ENCODE assay signal across 1 cellular context in the genomic region with DNA sequence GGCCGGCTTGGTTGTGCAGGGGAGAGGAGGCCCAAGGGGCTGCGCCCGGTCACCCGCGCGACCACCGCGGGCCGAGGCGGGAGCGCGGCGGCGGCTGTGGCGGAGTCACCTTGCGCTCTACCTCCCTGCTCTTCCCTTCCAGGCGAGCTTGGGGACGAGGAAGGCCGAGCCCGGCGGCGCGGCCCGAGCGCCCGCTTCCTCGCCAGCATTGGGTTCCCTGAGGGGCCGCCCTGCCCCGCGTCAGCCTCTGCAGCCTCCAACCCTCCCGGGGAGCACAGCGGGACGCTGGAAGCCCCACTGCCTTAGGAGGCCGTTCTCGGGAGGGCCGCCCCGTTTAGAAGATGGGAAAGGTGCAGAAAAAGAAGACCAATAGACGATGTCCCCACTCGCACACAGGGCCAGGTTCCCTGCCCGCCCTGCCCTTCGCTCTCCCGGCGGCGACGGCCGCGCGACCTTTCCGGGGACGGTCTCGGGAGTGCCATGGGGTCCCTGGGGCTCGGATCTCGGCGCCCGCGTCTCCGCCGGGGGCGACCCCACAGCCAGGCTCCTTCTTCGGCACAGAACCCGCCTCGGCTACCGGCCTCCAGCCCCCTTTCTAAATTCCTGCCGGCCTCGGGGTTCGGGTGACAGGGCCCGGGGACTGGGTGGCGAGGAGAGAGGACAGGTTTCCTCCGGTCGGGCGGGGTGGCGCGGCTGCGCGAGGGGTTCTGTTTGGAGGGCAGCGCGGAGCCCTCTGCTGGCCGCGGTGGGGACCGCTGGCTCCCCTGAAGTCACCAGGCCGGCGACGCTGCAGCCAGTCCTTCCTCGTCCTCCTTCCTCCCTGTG.
TF ChIP-seq lines count a peak whose summit lies in the region.

No MANE protein-coding gene starts in this region.

TF ChIP-seq in HepG2, 621 proteins besides CTCF, POLR2A, EP300 and RAD21 (continued from another document and continues in another):
- TF ChIP-seq CBFB (CRISPR knock-in tag; IDR thresholded peaks at IDR 0.05), result no peak; the same call in none of the 2 replicates
- TF ChIP-seq CBX1 (IDR thresholded peaks at IDR 0.05; ENCODE audit: low read depth), result peak; percentile 98
- no peak for TF ChIP-seq PTBP1 (IDR thresholded peaks at IDR 0.05; ENCODE audit: low read depth, low read length, poor library complexity, severe bottlenecking)
- TF ChIP-seq, protein P1, sequence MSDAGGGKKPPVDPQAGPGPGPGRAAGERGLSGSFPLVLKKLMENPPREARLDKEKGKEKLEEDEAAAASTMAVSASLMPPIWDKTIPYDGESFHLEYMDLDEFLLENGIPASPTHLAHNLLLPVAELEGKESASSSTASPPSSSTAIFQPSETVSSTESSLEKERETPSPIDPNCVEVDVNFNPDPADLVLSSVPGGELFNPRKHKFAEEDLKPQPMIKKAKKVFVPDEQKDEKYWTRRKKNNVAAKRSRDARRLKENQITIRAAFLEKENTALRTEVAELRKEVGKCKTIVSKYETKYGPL (CRISPR knock-in tag; IDR thresholded peaks at IDR 0.05), result no peak
- peak; percentile 76; the same call in 1 of the 2 replicates for TF ChIP-seq GABPB1 (CRISPR knock-in tag; IDR thresholded peaks at IDR 0.05)
- peak; percentile 82 for TF ChIP-seq MYPOP (CRISPR knock-in tag; IDR thresholded peaks at IDR 0.05)
- no peak for TF ChIP-seq ZNF660 (CRISPR knock-in tag; IDR thresholded peaks at IDR 0.05; ENCODE audit: borderline replicate concordance, low read depth)
- peak; percentile 84 for TF ChIP-seq TOPORS (CRISPR knock-in tag; IDR thresholded peaks at IDR 0.05)
- 0 out of 2 replicates have a peak, but pooled peaks have one; percentile 35 for TF ChIP-seq ZBTB7A (CRISPR knock-in tag; IDR thresholded peaks at IDR 0.05)
- 0 out of 2 replicates have a peak, but pooled peaks have one; percentile 14 for TF ChIP-seq SIX1 (CRISPR knock-in tag; IDR thresholded peaks at IDR 0.05; ENCODE audit: borderline replicate concordance)
- TF ChIP-seq SP140L (CRISPR knock-in tag; IDR thresholded peaks at IDR 0.05; ENCODE audit: borderline replicate concordance), result no peak
- TF ChIP-seq IRX3 (CRISPR knock-in tag; IDR thresholded peaks at IDR 0.05; ENCODE audit: borderline replicate concordance, low read depth), result 0 out of 2 replicates have a peak, but pooled peaks have one; percentile 45
- TF ChIP-seq ZNF530 (CRISPR knock-in tag; IDR thresholded peaks at IDR 0.05; ENCODE audit: low read depth), result no peak
- TF ChIP-seq, protein P2, sequence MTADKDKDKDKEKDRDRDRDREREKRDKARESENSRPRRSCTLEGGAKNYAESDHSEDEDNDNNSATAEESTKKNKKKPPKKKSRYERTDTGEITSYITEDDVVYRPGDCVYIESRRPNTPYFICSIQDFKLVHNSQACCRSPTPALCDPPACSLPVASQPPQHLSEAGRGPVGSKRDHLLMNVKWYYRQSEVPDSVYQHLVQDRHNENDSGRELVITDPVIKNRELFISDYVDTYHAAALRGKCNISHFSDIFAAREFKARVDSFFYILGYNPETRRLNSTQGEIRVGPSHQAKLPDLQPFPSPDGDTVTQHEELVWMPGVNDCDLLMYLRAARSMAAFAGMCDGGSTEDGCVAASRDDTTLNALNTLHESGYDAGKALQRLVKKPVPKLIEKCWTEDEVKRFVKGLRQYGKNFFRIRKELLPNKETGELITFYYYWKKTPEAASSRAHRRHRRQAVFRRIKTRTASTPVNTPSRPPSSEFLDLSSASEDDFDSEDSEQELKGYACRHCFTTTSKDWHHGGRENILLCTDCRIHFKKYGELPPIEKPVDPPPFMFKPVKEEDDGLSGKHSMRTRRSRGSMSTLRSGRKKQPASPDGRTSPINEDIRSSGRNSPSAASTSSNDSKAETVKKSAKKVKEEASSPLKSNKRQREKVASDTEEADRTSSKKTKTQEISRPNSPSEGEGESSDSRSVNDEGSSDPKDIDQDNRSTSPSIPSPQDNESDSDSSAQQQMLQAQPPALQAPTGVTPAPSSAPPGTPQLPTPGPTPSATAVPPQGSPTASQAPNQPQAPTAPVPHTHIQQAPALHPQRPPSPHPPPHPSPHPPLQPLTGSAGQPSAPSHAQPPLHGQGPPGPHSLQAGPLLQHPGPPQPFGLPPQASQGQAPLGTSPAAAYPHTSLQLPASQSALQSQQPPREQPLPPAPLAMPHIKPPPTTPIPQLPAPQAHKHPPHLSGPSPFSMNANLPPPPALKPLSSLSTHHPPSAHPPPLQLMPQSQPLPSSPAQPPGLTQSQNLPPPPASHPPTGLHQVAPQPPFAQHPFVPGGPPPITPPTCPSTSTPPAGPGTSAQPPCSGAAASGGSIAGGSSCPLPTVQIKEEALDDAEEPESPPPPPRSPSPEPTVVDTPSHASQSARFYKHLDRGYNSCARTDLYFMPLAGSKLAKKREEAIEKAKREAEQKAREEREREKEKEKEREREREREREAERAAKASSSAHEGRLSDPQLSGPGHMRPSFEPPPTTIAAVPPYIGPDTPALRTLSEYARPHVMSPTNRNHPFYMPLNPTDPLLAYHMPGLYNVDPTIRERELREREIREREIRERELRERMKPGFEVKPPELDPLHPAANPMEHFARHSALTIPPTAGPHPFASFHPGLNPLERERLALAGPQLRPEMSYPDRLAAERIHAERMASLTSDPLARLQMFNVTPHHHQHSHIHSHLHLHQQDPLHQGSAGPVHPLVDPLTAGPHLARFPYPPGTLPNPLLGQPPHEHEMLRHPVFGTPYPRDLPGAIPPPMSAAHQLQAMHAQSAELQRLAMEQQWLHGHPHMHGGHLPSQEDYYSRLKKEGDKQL (CRISPR knock-in tag; IDR thresholded peaks at IDR 0.05; ENCODE audit: low read depth), result no peak
- peak; percentile 76 for TF ChIP-seq ARNT2 (CRISPR knock-in tag; IDR thresholded peaks at IDR 0.05; ENCODE audit: low read depth)
- TF ChIP-seq ZNF160 (CRISPR knock-in tag; IDR thresholded peaks at IDR 0.05), result 0 out of 2 replicates have a peak, but pooled peaks have one; percentile 68
- peak; percentile 19; the same call in 1 of the 2 replicates for TF ChIP-seq NFYB (CRISPR knock-in tag; IDR thresholded peaks at IDR 0.05)
- TF ChIP-seq MIER2 (CRISPR knock-in tag; IDR thresholded peaks at IDR 0.05), result no peak
- peak; percentile 80; the same call in 1 of the 2 replicates for TF ChIP-seq ZNF337 (CRISPR knock-in tag; IDR thresholded peaks at IDR 0.05; ENCODE audit: borderline replicate concordance, low read depth)
- 0 out of 2 replicates have a peak, but pooled peaks have one; percentile 22 for TF ChIP-seq HOXA7 (CRISPR knock-in tag; IDR thresholded peaks at IDR 0.05)
- peak; percentile 50 for TF ChIP-seq ZNF883 (CRISPR knock-in tag; IDR thresholded peaks at IDR 0.05; ENCODE audit: not compliant biosample characterization)
- peak; percentile 59 for TF ChIP-seq HOXA9 (CRISPR knock-in tag; IDR thresholded peaks at IDR 0.05; ENCODE audit: borderline replicate concordance)
- no peak for TF ChIP-seq ZFAT (CRISPR knock-in tag; conservative IDR thresholded peaks at IDR 0.05)
- TF ChIP-seq, protein P3, sequence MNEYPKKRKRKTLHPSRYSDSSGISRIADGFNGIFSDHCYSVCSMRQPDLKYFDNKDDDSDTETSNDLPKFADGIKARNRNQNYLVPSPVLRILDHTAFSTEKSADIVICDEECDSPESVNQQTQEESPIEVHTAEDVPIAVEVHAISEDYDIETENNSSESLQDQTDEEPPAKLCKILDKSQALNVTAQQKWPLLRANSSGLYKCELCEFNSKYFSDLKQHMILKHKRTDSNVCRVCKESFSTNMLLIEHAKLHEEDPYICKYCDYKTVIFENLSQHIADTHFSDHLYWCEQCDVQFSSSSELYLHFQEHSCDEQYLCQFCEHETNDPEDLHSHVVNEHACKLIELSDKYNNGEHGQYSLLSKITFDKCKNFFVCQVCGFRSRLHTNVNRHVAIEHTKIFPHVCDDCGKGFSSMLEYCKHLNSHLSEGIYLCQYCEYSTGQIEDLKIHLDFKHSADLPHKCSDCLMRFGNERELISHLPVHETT (CRISPR knock-in tag; conservative IDR thresholded peaks at IDR 0.05), result no peak; the same call in 1 of the 2 replicates
- TF ChIP-seq, protein P4, sequence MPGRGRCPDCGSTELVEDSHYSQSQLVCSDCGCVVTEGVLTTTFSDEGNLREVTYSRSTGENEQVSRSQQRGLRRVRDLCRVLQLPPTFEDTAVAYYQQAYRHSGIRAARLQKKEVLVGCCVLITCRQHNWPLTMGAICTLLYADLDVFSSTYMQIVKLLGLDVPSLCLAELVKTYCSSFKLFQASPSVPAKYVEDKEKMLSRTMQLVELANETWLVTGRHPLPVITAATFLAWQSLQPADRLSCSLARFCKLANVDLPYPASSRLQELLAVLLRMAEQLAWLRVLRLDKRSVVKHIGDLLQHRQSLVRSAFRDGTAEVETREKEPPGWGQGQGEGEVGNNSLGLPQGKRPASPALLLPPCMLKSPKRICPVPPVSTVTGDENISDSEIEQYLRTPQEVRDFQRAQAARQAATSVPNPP (CRISPR knock-in tag; IDR thresholded peaks at IDR 0.05), result peak; percentile 44
- TF ChIP-seq ZNF841 (CRISPR knock-in tag; IDR thresholded peaks at IDR 0.05; ENCODE audit: borderline replicate concordance), result no peak
- TF ChIP-seq CCAR2 (optimal IDR thresholded peaks at IDR 0.05; ENCODE audit: low read depth, low read length), result no peak
- TF ChIP-seq, protein P5, sequence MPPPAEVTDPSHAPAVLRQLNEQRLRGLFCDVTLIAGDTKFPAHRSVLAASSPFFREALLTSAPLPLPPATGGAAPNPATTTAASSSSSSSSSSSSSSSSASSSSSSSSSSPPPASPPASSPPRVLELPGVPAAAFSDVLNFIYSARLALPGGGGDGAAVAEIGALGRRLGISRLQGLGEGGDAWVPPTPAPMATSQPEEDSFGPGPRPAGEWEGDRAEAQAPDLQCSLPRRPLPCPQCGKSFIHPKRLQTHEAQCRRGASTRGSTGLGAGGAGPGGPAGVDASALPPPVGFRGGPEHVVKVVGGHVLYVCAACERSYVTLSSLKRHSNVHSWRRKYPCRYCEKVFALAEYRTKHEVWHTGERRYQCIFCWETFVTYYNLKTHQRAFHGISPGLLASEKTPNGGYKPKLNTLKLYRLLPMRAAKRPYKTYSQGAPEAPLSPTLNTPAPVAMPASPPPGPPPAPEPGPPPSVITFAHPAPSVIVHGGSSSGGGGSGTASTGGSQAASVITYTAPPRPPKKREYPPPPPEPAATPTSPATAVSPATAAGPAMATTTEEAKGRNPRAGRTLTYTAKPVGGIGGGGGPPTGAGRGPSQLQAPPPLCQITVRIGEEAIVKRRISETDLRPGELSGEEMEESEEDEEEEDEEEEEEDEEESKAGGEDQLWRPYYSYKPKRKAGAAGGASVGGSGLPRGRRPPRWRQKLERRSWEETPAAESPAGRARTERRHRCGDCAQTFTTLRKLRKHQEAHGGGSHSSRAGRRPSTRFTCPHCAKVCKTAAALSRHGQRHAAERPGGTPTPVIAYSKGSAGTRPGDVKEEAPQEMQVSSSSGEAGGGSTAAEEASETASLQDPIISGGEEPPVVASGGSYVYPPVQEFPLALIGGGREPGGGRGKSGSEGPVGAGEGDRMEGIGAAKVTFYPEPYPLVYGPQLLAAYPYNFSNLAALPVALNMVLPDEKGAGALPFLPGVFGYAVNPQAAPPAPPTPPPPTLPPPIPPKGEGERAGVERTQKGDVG (CRISPR knock-in tag; IDR thresholded peaks at IDR 0.05; ENCODE audit: borderline replicate concordance), result peak; percentile 79
- TF ChIP-seq JUNB (CRISPR knock-in tag; IDR thresholded peaks at IDR 0.05; ENCODE audit: borderline replicate concordance), result no peak
- peak in 1 of 2 experiments; percentile 41; a peak in 2 of 4 replicates for TF ChIP-seq ATF4 (CRISPR knock-in tag; IDR thresholded peaks at IDR 0.05)
- TF ChIP-seq ZNF720 (CRISPR knock-in tag; IDR thresholded peaks at IDR 0.05), result no peak
- peak; percentile 47; the same call in 1 of the 2 replicates for TF ChIP-seq ETV6 (CRISPR knock-in tag; conservative IDR thresholded peaks at IDR 0.05)
- peak; percentile 17; the same call in 1 of the 2 replicates for TF ChIP-seq ZHX2 (IDR thresholded peaks at IDR 0.05; ENCODE audit: low read depth)
- TF ChIP-seq ZHX2 (CRISPR knock-in tag; IDR thresholded peaks at IDR 0.05; ENCODE audit: borderline replicate concordance), result no peak
